In the genomic region with DNA sequence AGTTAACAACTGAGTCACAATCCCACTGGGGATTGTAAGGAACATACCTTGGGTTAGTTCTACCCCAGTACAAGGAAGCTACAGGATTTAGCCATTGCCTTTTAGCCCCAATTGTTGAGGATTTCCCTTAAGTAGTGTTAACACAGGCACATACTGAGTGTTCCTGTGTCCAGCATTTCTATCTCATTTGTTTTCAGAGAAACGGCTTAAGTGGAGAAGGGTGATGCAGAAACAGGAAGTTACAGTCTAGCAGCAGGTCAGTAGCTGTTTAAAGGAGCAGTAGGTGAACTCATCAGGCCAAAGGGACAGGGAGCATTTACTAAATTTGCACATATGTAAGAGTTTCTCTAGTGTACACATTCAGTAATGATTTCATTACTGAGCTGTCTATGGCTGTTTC, we compare ENCODE assay signal across 9 cellular contexts.
A peak's percentile ranks its signal among the peaks of the same experiment; 100 is the strongest.
DNase-seq lines count a peak whose midpoint lies in the region; ATAC-seq, FAIRE-seq and TF ChIP-seq lines count a peak whose summit lies in the region.
"Had no signal": no experiment of that assay in that cellular context is flagged by ENCODE, and none has a peak within 500 bp of the region (broad histone marks: within the 10 kb centered on the region; RNA-seq: fewer than 3 reads in every experiment).

No MANE protein-coding gene starts in this region.

- peak; percentile 39 for ATAC-seq in GM21447 (IDR thresholded peaks at IDR 0.05; ENCODE audit: unreplicated experiment)
- peak; percentile 33 for ATAC-seq in HG03571 (IDR thresholded peaks at IDR 0.05; ENCODE audit: unreplicated experiment)

- no peaks in the 10 kb centered on the region for H3K9me3 ChIP-seq in astrocyte (ENCODE audit: insufficient read depth, low read depth, low read length)

- no peak overlapping the region for H3K9ac ChIP-seq in astrocyte (ENCODE audit: low read length)

- no peak overlapping the region for H3K4me3 ChIP-seq in astrocyte (ENCODE audit: insufficient read depth, low read depth, low read length)

- DNase-seq in DMS53 treated with DMSO at 0.1 percent for 48 hours (lab: John Stamatoyannopoulos, UW; ENCODE audit: unreplicated experiment) (peak; percentile 61), astrocyte (ENCODE audit: low read depth) (no peak), NCI-H2171 (lab: John Stamatoyannopoulos, UW) (no peak), NCI-H526 (lab: John Stamatoyannopoulos, UW) (no peak), T1000 (lab: John Stamatoyannopoulos, UW) (no peak)
- DNase-seq in stimulated activated CD4-positive, alpha-beta T cell treated with anti-CD3 and anti-CD28 coated beads, Interleukin-4, amount 100 ng/mL, for 1 hour, result no peak
- DNase-seq: left cardiac atrium had no signal

- no peaks in the 10 kb centered on the region for H3K27me3 ChIP-seq in astrocyte (ENCODE audit: insufficient read depth, low read length)

- no peak overlapping the region for H3K4me3 Mint-ChIP-seq in astrocyte (ENCODE audit: unreplicated experiment)

- peak overlapping the region; percentile 74 for H2AFZ ChIP-seq in astrocyte (ENCODE audit: low read depth, low read length)

- H3K4me2 ChIP-seq in astrocyte (ENCODE audit: low read length), result no peak overlapping the region

- H3K79me2 ChIP-seq in astrocyte (ENCODE audit: insufficient read depth, low read length), result no peaks in the 10 kb centered on the region

- no peak overlapping the region for H3K27ac ChIP-seq in astrocyte (ENCODE audit: low read depth, low read length)

- H3K36me3 ChIP-seq in astrocyte (ENCODE audit: insufficient read depth, low read length), result no peaks in the 10 kb centered on the region

- H3K27me3 Mint-ChIP-seq in astrocyte (ENCODE audit: low read depth, unreplicated experiment), result no peaks in the 10 kb centered on the region

- TF ChIP-seq CTCF in astrocyte (IDR thresholded peaks at IDR 0.05; ENCODE audit: insufficient read depth, low read depth, low read length), result no peak

- peaks cover 6% of the 10 kb centered on the region for H3K4me1 ChIP-seq in astrocyte (ENCODE audit: insufficient read depth, low read length)

- peaks cover 8% of the 10 kb centered on the region for H3K4me1 Mint-ChIP-seq in astrocyte (ENCODE audit: low read depth, unreplicated experiment)

- H3K27ac Mint-ChIP-seq in astrocyte (ENCODE audit: unreplicated experiment), result no peak overlapping the region

- H4K20me1 ChIP-seq in astrocyte (ENCODE audit: insufficient read depth, low read length), result no peaks in the 10 kb centered on the region

- peak; percentile 47 for FAIRE-seq in astrocyte (lab: Jason Lieb, UNC)

- no peaks in the 10 kb centered on the region for H3K9me3 Mint-ChIP-seq in astrocyte (ENCODE audit: unreplicated experiment)

- no peaks in the 10 kb centered on the region for H3K36me3 Mint-ChIP-seq in astrocyte (ENCODE audit: low read depth, unreplicated experiment)
